ENCODE assay signal across 8 cellular contexts in the genomic region with DNA sequence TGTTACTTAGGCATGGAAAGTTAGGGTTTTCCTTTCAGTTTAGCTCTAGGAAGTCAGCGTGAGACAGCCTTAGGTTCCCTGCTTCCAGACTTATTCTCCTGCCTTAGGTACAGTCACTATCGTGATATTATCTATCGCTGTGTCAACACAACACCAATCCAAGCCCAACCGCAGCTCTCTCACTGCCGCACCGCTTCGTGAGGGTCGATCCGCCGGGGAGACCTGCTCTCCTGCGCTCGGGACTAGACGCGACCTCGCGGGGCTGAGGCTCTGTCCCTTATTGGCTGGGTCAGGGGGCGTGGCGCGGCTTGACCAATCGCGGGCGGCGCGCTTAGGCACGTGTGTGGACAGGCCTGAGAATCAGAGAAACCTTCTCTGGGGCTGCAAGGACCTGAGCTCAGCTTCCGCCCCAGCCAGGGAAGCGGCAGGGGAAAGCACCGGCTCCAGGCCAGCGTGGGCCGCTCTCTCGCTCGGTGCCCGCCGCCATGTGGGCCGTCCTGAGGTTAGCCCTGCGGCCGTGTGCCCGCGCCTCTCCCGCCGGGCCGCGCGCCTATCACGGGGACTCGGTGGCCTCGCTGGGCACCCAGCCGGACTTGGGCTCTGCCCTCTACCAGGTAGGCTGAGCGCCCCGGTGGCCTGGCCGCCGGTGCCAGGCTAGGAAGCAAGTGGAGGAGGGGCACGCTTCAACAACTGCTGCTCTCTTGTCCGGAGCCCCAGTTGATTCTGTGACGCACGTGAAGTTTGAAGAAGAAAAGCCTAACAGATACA. TPM values are rescaled to one million over a fixed set of nuclear protein-coding genes. Genes with fewer than 3 reads are reported as not detected.
DNase-seq lines count a peak whose midpoint lies in the region; ATAC-seq and TF ChIP-seq lines count a peak whose summit lies in the region.

MCCC2 (plus strand) TSS at position 400 of the 768 bp plus-strand sequence; CDS start at position 486, 86 bp downstream.

- H3K4me2 ChIP-seq in SK-N-SH = peak within 1 kb of the TSS; percentile 75

- peaks cover 6 to 8% of the 10 kb centered on the region in 2 experiments; a peak in 2 of 4 replicates for H3K4me1 ChIP-seq in SK-N-SH (ENCODE audit: control insufficient read depth in 1 of 2, insufficient read depth in 2 of 2, low read depth in 1 of 2, low read length in 1 of 2)

- H2AFZ ChIP-seq in SK-N-SH (ENCODE audit: low read depth) = peak within 1 kb of the TSS; percentile 92

- peak within 1 kb of the TSS; percentile 76 to 92 for H3K27ac ChIP-seq in SK-N-SH (ENCODE audit: low read depth in 2 of 2, low read length in 1 of 2)

- no peak for TF ChIP-seq RAD21 in SK-N-SH (IDR thresholded peaks at IDR 0.05; ENCODE audit: low read length)

- peak; percentile 85 for DNase-seq in NCI-H1092 (lab: John Stamatoyannopoulos, UW)
- DNase-seq in SK-N-SH = peak; percentile 95
- DNase-seq in globus pallidus (ENCODE audit: low spot score) = peak; percentile 91
- peak; percentile 69 to 97 (median 90) for DNase-seq in nucleus accumbens (lab: John Stamatoyannopoulos, UW)
- DNase-seq in superior temporal gyrus (ENCODE audit: extremely low spot score) = peak; percentile 95

- H3K36me3 Mint-ChIP-seq in activated naive CD4-positive, alpha-beta T cell treated with anti-CD3 and anti-CD28 coated beads, Interleukin-2, amount 50 U/mL, for 24 hours = peaks cover 2% of the 10 kb centered on the region

- H3K27me3 Mint-ChIP-seq in activated naive CD4-positive, alpha-beta T cell treated with anti-CD3 and anti-CD28 coated beads, Interleukin-2, amount 50 U/mL, for 24 hours = no peaks in the 10 kb centered on the region

- ATAC-seq in HG02588 (IDR thresholded peaks at IDR 0.05; ENCODE audit: unreplicated experiment) = peak; percentile 98

- POLR2A ChIA-PET in SK-N-SH (lab: Yijun Ruan, JAX) = interaction anchor here (0.8 to 1.0 kb wide), 2 partner anchors 132 to 733 kb away, joined by 3 to 4 read pairs; partner anchors contain the start of genes BDP1, MRPS27 and PTCD2

- peak within 1 kb of the TSS; percentile 98 for H3K27ac Mint-ChIP-seq in activated naive CD4-positive, alpha-beta T cell treated with anti-CD3 and anti-CD28 coated beads, Interleukin-2, amount 50 U/mL, for 24 hours

- H3K9me2 ChIP-seq in SK-N-SH = no peaks in the 10 kb centered on the region

- H3K36me3 ChIP-seq in SK-N-SH (replicated peaks in 1 of 2; ENCODE audit: control insufficient read depth in 1 of 2, insufficient read depth in 2 of 2, low read length in 1 of 2) = no peaks in the 10 kb centered on the region

- H3K9me3 ChIP-seq in SK-N-SH = no peaks in the 10 kb centered on the region

- H3K79me2 ChIP-seq in SK-N-SH (ENCODE audit: insufficient read depth) = peaks cover 47% of the 10 kb centered on the region

- H3K9me3 Mint-ChIP-seq in activated naive CD4-positive, alpha-beta T cell treated with anti-CD3 and anti-CD28 coated beads, Interleukin-2, amount 50 U/mL, for 24 hours = no peaks in the 10 kb centered on the region

- H3K4me3 ChIP-seq in GM08714 (ENCODE audit: low read length) = peak within 1 kb of the TSS; percentile 99
- peak within 1 kb of the TSS; percentile 72 to 74 for H3K4me3 ChIP-seq in SK-N-SH (ENCODE audit: low read depth in 2 of 2, low read length in 1 of 2)

- WGBS in SK-N-SH (ENCODE audit: low lambda C conversion rate) = 2% methylated on average over 25 of the region's 56 CpGs

- no peaks in the 10 kb centered on the region for H3K27me3 ChIP-seq in SK-N-SH (ENCODE audit: insufficient read depth)

- TF ChIP-seq EP300 in SK-N-SH (IDR thresholded peaks at IDR 0.05; ENCODE audit: borderline replicate concordance in 1 of 2, low read depth in 1 of 2, low read length in 1 of 2) = no peak

- peaks cover 35% of the 10 kb centered on the region for H3K4me1 Mint-ChIP-seq in activated naive CD4-positive, alpha-beta T cell treated with anti-CD3 and anti-CD28 coated beads, Interleukin-2, amount 50 U/mL, for 24 hours

- CTCF ChIA-PET in SK-N-SH (lab: Yijun Ruan, JAX) = interaction anchor here (0.5 to 1.9 kb wide), 4 partner anchors 14 to 1676 kb away, joined by 3 to 7 read pairs (median 4); no protein-coding TSS in a partner anchor

- H3K4me3 Mint-ChIP-seq in activated naive CD4-positive, alpha-beta T cell treated with anti-CD3 and anti-CD28 coated beads, Interleukin-2, amount 50 U/mL, for 24 hours = peak within 1 kb of the TSS; percentile 93

- peaks cover 16% of the 10 kb centered on the region for H3F3A ChIP-seq in SK-N-SH (replicated peaks; ENCODE audit: insufficient read depth)

- no peak for TF ChIP-seq CTCF in SK-N-SH (IDR thresholded peaks at IDR 0.05)

- H3K9ac ChIP-seq in SK-N-SH = peak within 1 kb of the TSS; percentile 88

- no peaks in the 10 kb centered on the region for H4K20me1 ChIP-seq in SK-N-SH (ENCODE audit: insufficient read depth)

TF ChIP-seq in SK-N-SH, 30 proteins besides CTCF, POLR2A, EP300 and RAD21 (continues in another document):
- peak; percentile 19; the same call in 1 of the 2 replicates for TF ChIP-seq GABPA (IDR thresholded peaks at IDR 0.05; ENCODE audit: low read depth)
- no peak for TF ChIP-seq RXRA (IDR thresholded peaks at IDR 0.05; ENCODE audit: borderline replicate concordance, low read depth)
- TF ChIP-seq JUND (IDR thresholded peaks at IDR 0.05) = no peak
- no peak; the same call in 1 of the 2 replicates for TF ChIP-seq SIN3A (IDR thresholded peaks at IDR 0.05; ENCODE audit: borderline replicate concordance, low read depth, low read length)
- no peak for TF ChIP-seq FOSL2 (IDR thresholded peaks at IDR 0.05; ENCODE audit: borderline replicate concordance, low read depth)
- TF ChIP-seq TAF1 (IDR thresholded peaks at IDR 0.05; ENCODE audit: borderline replicate concordance, low read depth, low read length) = peak; percentile 78; the same call in 1 of the 2 replicates
- TF ChIP-seq SMC3 (IDR thresholded peaks at IDR 0.05; ENCODE audit: low read depth, low read length) = no peak
- TF ChIP-seq TCF12 (IDR thresholded peaks at IDR 0.05) = no peak
- peak; percentile 98 for TF ChIP-seq CHD2 (IDR thresholded peaks at IDR 0.05; ENCODE audit: low read length, partially characterized antibody)
- TF ChIP-seq MAX (IDR thresholded peaks at IDR 0.05; ENCODE audit: low read depth) = peak; percentile 87
- TF ChIP-seq NFIC (IDR thresholded peaks at IDR 0.05; ENCODE audit: borderline replicate concordance) = no peak
- TF ChIP-seq POLR2AphosphoS5 (IDR thresholded peaks at IDR 0.05; ENCODE audit: low read depth, low read length) = peak; percentile 92
- no peak for TF ChIP-seq FOXJ3 (CRISPR knock-in tag; IDR thresholded peaks at IDR 0.05)
- TF ChIP-seq RCOR1 (IDR thresholded peaks at IDR 0.05; ENCODE audit: low read length) = no peak; the same call in 1 of the 2 replicates
- TF ChIP-seq PBX3 (IDR thresholded peaks at IDR 0.05) = no peak
- no peak for TF ChIP-seq GATA2 (CRISPR knock-in tag; IDR thresholded peaks at IDR 0.05)
- TF ChIP-seq FOXM1 (IDR thresholded peaks at IDR 0.05; ENCODE audit: low read depth) = no peak
- TF ChIP-seq, protein P1, sequence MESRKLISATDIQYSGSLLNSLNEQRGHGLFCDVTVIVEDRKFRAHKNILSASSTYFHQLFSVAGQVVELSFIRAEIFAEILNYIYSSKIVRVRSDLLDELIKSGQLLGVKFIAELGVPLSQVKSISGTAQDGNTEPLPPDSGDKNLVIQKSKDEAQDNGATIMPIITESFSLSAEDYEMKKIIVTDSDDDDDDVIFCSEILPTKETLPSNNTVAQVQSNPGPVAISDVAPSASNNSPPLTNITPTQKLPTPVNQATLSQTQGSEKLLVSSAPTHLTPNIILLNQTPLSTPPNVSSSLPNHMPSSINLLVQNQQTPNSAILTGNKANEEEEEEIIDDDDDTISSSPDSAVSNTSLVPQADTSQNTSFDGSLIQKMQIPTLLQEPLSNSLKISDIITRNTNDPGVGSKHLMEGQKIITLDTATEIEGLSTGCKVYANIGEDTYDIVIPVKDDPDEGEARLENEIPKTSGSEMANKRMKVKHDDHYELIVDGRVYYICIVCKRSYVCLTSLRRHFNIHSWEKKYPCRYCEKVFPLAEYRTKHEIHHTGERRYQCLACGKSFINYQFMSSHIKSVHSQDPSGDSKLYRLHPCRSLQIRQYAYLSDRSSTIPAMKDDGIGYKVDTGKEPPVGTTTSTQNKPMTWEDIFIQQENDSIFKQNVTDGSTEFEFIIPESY (IDR thresholded peaks at IDR 0.05; ENCODE audit: borderline replicate concordance, low read depth) = peak; percentile 94

RNA-seq across cellular contexts. Expression of gene MCCC2, which starts in this region (rescaled TPM):
- polyA plus RNA-seq in SK-N-SH (2012; rRNA removed) = 33.6 and 40.4 TPM in 2 replicates
- polyA plus RNA-seq in SK-N-SH (2012; cell fraction: cytosol; rRNA removed) = 42.9 and 44.3 TPM in 2 replicates
- polyA plus RNA-seq in SK-N-SH (2012; cell fraction: nucleus; rRNA removed) = 17.2 and 37.9 TPM in 2 replicates

Comparison
In these comparisons a context has a peak if more than half of its experiments do, and no peak if none do; other contexts are left out.
1. Peak in every context shown above with its lines: DNase-seq, ATAC-seq, H3K4me3 ChIP-seq and H3K27ac ChIP-seq.